Comparison of ENCODE assay signal across 17 cellular contexts in genomic region chr1:51842255-51842654, GRCh38. TPM values are rescaled to one million over a fixed set of nuclear protein-coding genes. Genes with fewer than 3 reads are reported as not detected.
A peak's percentile ranks its signal among the peaks of the same experiment; 100 is the strongest.
DNase-seq lines count a peak whose midpoint lies in the region; ATAC-seq, FAIRE-seq and TF ChIP-seq lines count a peak whose summit lies in the region.
"Had no signal": no experiment of that assay in that cellular context is flagged by ENCODE, and none has a peak within 500 bp of the region (broad histone marks: within the 10 kb centered on the region; RNA-seq: fewer than 3 reads in every experiment).

No MANE protein-coding gene starts in this region.

- TF ChIP-seq POLR2A in H54 (IDR thresholded peaks at IDR 0.05; ENCODE audit: low read depth, low read length) (no peak), adrenal gland (IDR thresholded peaks at IDR 0.05) (no peak)

- no peak overlapping the region for H3K27ac Mint-ChIP-seq in activated CD8-positive, alpha-beta T cell treated with anti-CD3 and anti-CD28 coated beads, Interleukin-2, amount 10 ng/mL, durations not matched to agents 7 days and 5 days
- H3K27ac Mint-ChIP-seq: CD4-positive, alpha-beta memory T cell had no signal

- peaks cover 63% of the 10 kb centered on the region for H3K4me1 ChIP-seq in A673 (ENCODE audit: insufficient read depth, low read length, poor library complexity, severe bottlenecking)
- peaks cover 6 to 7% of the 10 kb centered on the region in 2 donors for H3K4me1 ChIP-seq in adrenal gland (replicated peaks in 1 of 2)
- H3K4me1 ChIP-seq: SJCRH30 had no signal

- CTCF ChIA-PET in A673 (lab: Charles Lee): no interaction called here
- CTCF ChIA-PET in activated CD8-positive, alpha-beta T cell treated with anti-CD3 and anti-CD28 coated beads, Interleukin-2, amount 10 ng/mL, durations not matched to agents 7 days and 5 days (lab: Charles Lee): no interaction called here

- ATAC-seq in activated CD8-positive, alpha-beta T cell treated with anti-CD3 and anti-CD28 coated beads, Interleukin-2, amount 10 ng/mL, durations not matched to agents 7 days and 5 days: no peak
- ATAC-seq: K562 had no signal

- BruUV-seq in A673 (replicated peaks; lab: Mats Ljungman, UMichigan): no TSS peak

- no peaks in the 10 kb centered on the region for H3K27me3 Mint-ChIP-seq in activated CD8-positive, alpha-beta T cell treated with anti-CD3 and anti-CD28 coated beads, Interleukin-2, amount 10 ng/mL, durations not matched to agents 7 days and 5 days (ENCODE audit: low read depth)
- H3K27me3 Mint-ChIP-seq: CD4-positive, alpha-beta memory T cell had no signal

- TF ChIP-seq CTCF in A673 (conservative IDR thresholded peaks at IDR 0.05; ENCODE audit: low read depth, low read length) (no peak), adrenal gland (IDR thresholded peaks at IDR 0.05) (no peak)

- intact Hi-C loops in A673 (cut with micrococcal nuclease; ENCODE audit: unreplicated experiment) (no loop called here), adrenal gland (cut with DNase I) (no loop called here)

- no peaks in the 10 kb centered on the region for H3K27me3 ChIP-seq in A673 (replicated peaks; ENCODE audit: insufficient read depth, low read depth, low read length, poor library complexity)
- no peaks in the 10 kb centered on the region for H3K27me3 ChIP-seq in adrenal gland
- H3K27me3 ChIP-seq: SJCRH30 had no signal

- H3K36me3 ChIP-seq in A673 (ENCODE audit: insufficient read depth, low read length, poor library complexity, severe bottlenecking) (peaks cover 44% of the 10 kb centered on the region), adrenal gland (replicated peaks in 1 of 2) (no peaks in the 10 kb centered on the region)

- DNase-seq in NCI-H1417 (lab: John Stamatoyannopoulos, UW) (peak in 2 of 3 experiments; percentile 11 to 66), NCI-H1417 treated with DMSO at 0.1 percent for 48 hours (lab: John Stamatoyannopoulos, UW) (no peak), A673 (ENCODE audit: low spot score) (peak; percentile 70), NCI-H1105 (lab: John Stamatoyannopoulos, UW) (peak; percentile 26), SK-MEL-5 (ENCODE audit: low read depth, low spot score) (peak; percentile 4), H54 (ENCODE audit: insufficient read length, low spot score) (no peak), adrenal gland (no peak)
- no peak for DNase-seq in activated CD8-positive, alpha-beta T cell treated with anti-CD3 and anti-CD28 coated beads, Interleukin-2, amount 10 ng/mL, durations not matched to agents 7 days and 5 days
- DNase-seq: 8988T; CD4-positive, alpha-beta memory T cell; DMS79 treated with DMSO at 0.1 percent for 48 hours; GF-D8; GOT3; NCI-H526 treated with DMSO at 0.1 percent for 48 hours; SJCRH30 had no signal

- POLR2A ChIA-PET in A673 (lab: Charles Lee; ENCODE audit: low non-redundant PET): interaction anchor here (0.5 to 0.7 kb wide), 2 partner anchors 313 to 483 kb away, joined by 3 to 4 read pairs; no protein-coding TSS in a partner anchor
- POLR2A ChIA-PET in activated CD8-positive, alpha-beta T cell treated with anti-CD3 and anti-CD28 coated beads, Interleukin-2, amount 10 ng/mL, durations not matched to agents 7 days and 5 days (lab: Charles Lee): interaction anchor here (0.5 kb wide), 1 partner anchor 35 kb away, joined by 4 read pairs; no protein-coding TSS in a partner anchor

- no peak for FAIRE-seq in H54 (lab: Jason Lieb, UNC)
- FAIRE-seq: GM12891, K562 had no signal

- no peak overlapping the region for H3K4me3 Mint-ChIP-seq in activated CD8-positive, alpha-beta T cell treated with anti-CD3 and anti-CD28 coated beads, Interleukin-2, amount 10 ng/mL, durations not matched to agents 7 days and 5 days
- H3K4me3 Mint-ChIP-seq: CD4-positive, alpha-beta memory T cell had no signal

- peaks cover 28% of the 10 kb centered on the region for H3K36me3 Mint-ChIP-seq in activated CD8-positive, alpha-beta T cell treated with anti-CD3 and anti-CD28 coated beads, Interleukin-2, amount 10 ng/mL, durations not matched to agents 7 days and 5 days (ENCODE audit: low read depth)

- H3K9me3 Mint-ChIP-seq in activated CD8-positive, alpha-beta T cell treated with anti-CD3 and anti-CD28 coated beads, Interleukin-2, amount 10 ng/mL, durations not matched to agents 7 days and 5 days (ENCODE audit: insufficient read depth): no peaks in the 10 kb centered on the region

- H3K27ac ChIP-seq in A673 (ENCODE audit: low read depth, low read length, poor library complexity, severe bottlenecking) (peak overlapping the region; percentile 99), adrenal gland (no peak overlapping the region)
- H3K27ac ChIP-seq: SJCRH30 had no signal

- H3K4me3 ChIP-seq in A673 (ENCODE audit: low read depth, low read length, poor library complexity, severe bottlenecking) (peak overlapping the region; percentile 9), adrenal gland (no peak overlapping the region)
- H3K4me3 ChIP-seq: K562, SJCRH30 had no signal

- in situ Hi-C loops in SK-MEL-5 (cut with HindIII; ENCODE audit: low pct_unique_long_range_greater_than_20kb, low sequenced_read_pairs): no loop called here

- WGBS in adrenal gland, 4 donors: 94 to 97% (median 95%) methylated on average over 1 of the region's 1 CpG

- H3K4me1 Mint-ChIP-seq in activated CD8-positive, alpha-beta T cell treated with anti-CD3 and anti-CD28 coated beads, Interleukin-2, amount 10 ng/mL, durations not matched to agents 7 days and 5 days (ENCODE audit: low read depth): peaks cover 14% of the 10 kb centered on the region

- H3K9me3 ChIP-seq in A673 (ENCODE audit: low read depth, low read length, poor library complexity, severe bottlenecking) (peaks cover 3% of the 10 kb centered on the region), adrenal gland (replicated peaks in 1 of 3) (no peaks in the 10 kb centered on the region)
- H3K9me3 ChIP-seq: SJCRH30 had no signal

RNA-seq across cellular contexts. Expression of gene NRDC, which starts 36.3 kb away (rescaled TPM):
- total RNA-seq in A673 (2021) (1,009 and 1,043 TPM in 2 replicates), adrenal gland (100 to 1,000 TPM in 4 of 8 donors, 10 to 100 TPM in 4; 49.5 to 146 (median 98.7) TPM)
- total RNA-seq in SK-MEL-5 (2014; rRNA removed; shearing (Covaris generic)): 48.0 and 59.5 TPM in 2 replicates
- polyA plus RNA-seq in SK-MEL-5 (2015; cell fraction: cytosol; rRNA removed): 72.0 and 90.9 TPM in 2 replicates
- polyA plus RNA-seq in SK-MEL-5 (2015; cell fraction: nucleus; rRNA removed): 289 and 298 TPM in 2 replicates
- total RNA-seq in activated CD8-positive, alpha-beta T cell treated with anti-CD3 and anti-CD28 coated beads, Interleukin-2, amount 10 ng/mL, durations not matched to agents 7 days and 5 days: 100 to 1,000 TPM; 153 to 157 TPM
- polyA plus RNA-seq in adrenal gland: 100 to 1,000 TPM; 180 to 373 (median 181) TPM

Comparison
In these comparisons a context has a peak if more than half of its experiments do, and no peak if none do; other contexts are left out.
1. DNase-seq: peak in NCI-H1417 (2 of 3), A673 (single experiment), NCI-H1105 (single experiment) and SK-MEL-5 (single experiment); none in NCI-H1417 treated with DMSO at 0.1 percent for 48 hours (single experiment), activated CD8-positive, alpha-beta T cell treated with anti-CD3 and anti-CD28 coated beads, Interleukin-2, amount 10 ng/mL, durations not matched to agents 7 days and 5 days (single experiment), H54 (single experiment) and adrenal gland (0 of 7).